Comparison of ENCODE assay signal across 11 cellular contexts in genomic region chr1:227854189-227854588, GRCh38. TPM values are rescaled to one million over a fixed set of nuclear protein-coding genes. Genes with fewer than 3 reads are reported as not detected.
"Had no signal": no experiment of that assay in that cellular context is flagged by ENCODE, and none has a peak within 500 bp of the region (broad histone marks: within the 10 kb centered on the region; RNA-seq: fewer than 3 reads in every experiment).

No MANE protein-coding gene starts in this region.

- FAIRE-seq: HepG2 had no signal

- H3K4me1 ChIP-seq: HAP-1 had no signal

- H3K9me3 ChIP-seq: HAP-1 had no signal

- H3K9ac ChIP-seq: GM23248 had no signal

- ATAC-seq: HCT116, HepG2 had no signal

- H3K4me3 ChIP-seq: GM23248, HAP-1 had no signal

- H3K36me3 ChIP-seq: HAP-1 had no signal

- H3K27ac ChIP-seq: GM23248, HL-60 had no signal

- H2AFZ ChIP-seq: GM23248 had no signal

- DNase-seq: GM23248, GOT3, H7, HFFc6 had no signal

RNA-seq across cellular contexts. Expression of gene PRSS38, which starts 38.7 kb away (rescaled TPM):
- total RNA-seq: GM23248, H4, H7, HepG2, HFFc6, HT1080 had no signal
- polyA plus RNA-seq: GM23248, HepG2, IgD-negative memory B cell had no signal
